8 cellular contexts compared by ENCODE assay signal in the genomic region with DNA sequence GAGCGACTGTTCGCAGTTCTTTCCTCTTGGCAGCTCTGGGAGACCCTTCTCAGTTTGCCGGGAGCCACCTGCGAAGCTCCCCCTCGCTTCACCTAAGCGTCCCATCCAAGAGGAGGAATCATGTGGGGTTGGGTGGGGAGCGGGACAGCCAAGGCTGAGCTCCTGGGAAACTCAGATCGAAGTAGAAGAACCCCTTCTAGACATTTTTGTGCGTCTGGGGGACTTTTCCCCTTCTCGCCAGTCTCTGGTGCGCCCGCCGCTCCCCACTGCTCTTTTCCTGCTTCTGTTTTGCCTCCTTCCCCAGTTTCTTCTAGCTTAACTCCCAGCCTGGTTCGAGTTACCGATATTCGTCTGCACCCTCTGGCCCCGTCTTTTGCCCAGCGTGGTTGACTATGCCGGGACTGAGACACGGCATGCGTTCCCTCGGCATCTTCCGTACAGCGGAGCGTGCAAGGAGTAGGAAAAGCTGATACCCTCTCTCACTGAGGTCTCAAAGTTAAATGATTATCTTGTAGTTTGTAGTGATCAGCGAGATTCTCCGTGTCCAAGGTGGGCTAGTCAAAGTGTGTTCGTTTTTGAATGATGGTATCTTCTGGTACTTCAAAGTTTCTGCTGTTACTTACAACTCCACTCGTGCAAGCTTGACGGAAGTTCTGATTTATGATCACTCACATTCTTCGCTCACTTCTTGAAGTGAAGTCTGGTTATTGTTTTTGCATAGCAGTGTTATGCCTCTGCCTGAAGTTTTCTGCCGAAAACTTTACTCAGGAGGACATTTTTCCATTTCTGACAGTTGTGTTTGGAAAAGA. TPM values are rescaled to one million over a fixed set of nuclear protein-coding genes. Genes with fewer than 3 reads are reported as not detected.
DNase-seq lines count a peak whose midpoint lies in the region; ATAC-seq and TF ChIP-seq lines count a peak whose summit lies in the region.

No MANE protein-coding gene starts in this region.

- DNase-seq in AML-193 (lab: John Stamatoyannopoulos, UW) (peak; percentile 9 to 31), SK-N-SH (peak; percentile 49), amniotic stem cell (lab: John Stamatoyannopoulos, UW) (peak; percentile 36), right cardiac atrium (peak; percentile 30 to 70 (median 50)), psoas muscle (peak; percentile 19 to 64)
- no peak for DNase-seq in effector CD8-positive, alpha-beta T cell (lab: John Stamatoyannopoulos, UW)

- peak overlapping the region; percentile 87 for H3K4me2 ChIP-seq in SK-N-SH

- TF ChIP-seq EP300 in SK-N-SH (IDR thresholded peaks at IDR 0.05; ENCODE audit: borderline replicate concordance in 1 of 2, low read depth in 1 of 2, low read length in 1 of 2), result no peak

- POLR2A ChIA-PET in SK-N-SH (lab: Yijun Ruan, JAX), result interaction anchor here (1.2 to 1.4 kb wide), 3 partner anchors 10 to 693 kb away, joined by 3 to 4 read pairs (median 3); no protein-coding TSS in a partner anchor

- ATAC-seq in GM19025 (IDR thresholded peaks at IDR 0.05; ENCODE audit: low read depth, unreplicated experiment) (peak; percentile 12), HG03457 (IDR thresholded peaks at IDR 0.05; ENCODE audit: unreplicated experiment) (peak; percentile 7), right cardiac atrium (peak; percentile 59 to 61), psoas muscle (peak; percentile 24 to 58 (median 36))

- TF ChIP-seq RAD21 in SK-N-SH (IDR thresholded peaks at IDR 0.05; ENCODE audit: low read length), result no peak

- peaks cover 25% of the 10 kb centered on the region for H3K79me2 ChIP-seq in SK-N-SH (ENCODE audit: insufficient read depth)

- H3K27ac ChIP-seq in SK-N-SH (ENCODE audit: low read depth in 2 of 2, low read length in 1 of 2), result peak overlapping the region; percentile 95 to 99; a peak in 3 of 4 replicates
- peak overlapping the region; percentile 61 for H3K27ac ChIP-seq in right cardiac atrium (ENCODE audit: low read length)
- H3K27ac ChIP-seq in psoas muscle, result peak overlapping the region; percentile 92

- peak overlapping the region; percentile 89 to 91 for H3K4me3 ChIP-seq in SK-N-SH (ENCODE audit: low read depth in 2 of 2, low read length in 1 of 2)
- peak overlapping the region; percentile 79 for H3K4me3 ChIP-seq in right cardiac atrium (ENCODE audit: low read length)
- H3K4me3 ChIP-seq in psoas muscle, result peak overlapping the region; percentile 83

- no peaks in the 10 kb centered on the region for H3K9me2 ChIP-seq in SK-N-SH

- peaks cover 9 to 10% of the 10 kb centered on the region in 2 experiments; a peak in 2 of 4 replicates for H3K4me1 ChIP-seq in SK-N-SH (ENCODE audit: control insufficient read depth in 1 of 2, insufficient read depth in 2 of 2, low read depth in 1 of 2, low read length in 1 of 2)
- peaks cover 2% of the 10 kb centered on the region for H3K4me1 ChIP-seq in right cardiac atrium (ENCODE audit: control insufficient read depth, insufficient read depth, low read length)
- H3K4me1 ChIP-seq in psoas muscle, result peaks cover 21% of the 10 kb centered on the region

- CTCF ChIA-PET in SK-N-SH (lab: Yijun Ruan, JAX), result interaction anchor here (0.9 to 4.3 kb wide), 15 partner anchors 8 to 619 kb away, joined by 3 to 22 read pairs (median 8); no protein-coding TSS in a partner anchor

- intact Hi-C loops in right cardiac atrium (cut with DNase I), result no loop called here
- intact Hi-C loops in psoas muscle (cut with DNase I), result loop anchor here in 1 of 2 donors (5.0 kb wide), 1 partner anchor 285 kb away; no protein-coding TSS in a partner anchor

- peak overlapping the region; percentile 80 for H3K9ac ChIP-seq in SK-N-SH

- H3K36me3 ChIP-seq in SK-N-SH (replicated peaks in 1 of 2; ENCODE audit: control insufficient read depth in 1 of 2, insufficient read depth in 2 of 2, low read length in 1 of 2), result peaks cover 0 to 4% of the 10 kb centered on the region in 2 experiments
- H3K36me3 ChIP-seq in psoas muscle (ENCODE audit: insufficient read depth in 1 of 2, low read depth in 1 of 2), result peaks cover 0 to 2% of the 10 kb centered on the region in 2 donors

- no peaks in the 10 kb centered on the region for H3K9me3 ChIP-seq in SK-N-SH
- no peaks in the 10 kb centered on the region for H3K9me3 ChIP-seq in right cardiac atrium (ENCODE audit: control insufficient read depth, low read length)
- no peaks in the 10 kb centered on the region for H3K9me3 ChIP-seq in psoas muscle

- peaks cover 3% of the 10 kb centered on the region; the same call in 1 of the 2 replicates for H4K20me1 ChIP-seq in SK-N-SH (ENCODE audit: insufficient read depth)

- H3F3A ChIP-seq in SK-N-SH (replicated peaks; ENCODE audit: insufficient read depth), result peaks cover 22% of the 10 kb centered on the region

- under 1% methylated on average over 32 of the region's 32 CpGs for WGBS in SK-N-SH (ENCODE audit: low lambda C conversion rate)
- WGBS in right cardiac atrium, result under 1% methylated on average over 32 of the region's 32 CpGs
- 1% methylated on average over 30 to 32 of the region's 32 CpGs for WGBS in psoas muscle, 3 donors

- H3K27me3 ChIP-seq in SK-N-SH (ENCODE audit: insufficient read depth) (no peaks in the 10 kb centered on the region), right cardiac atrium (ENCODE audit: control insufficient read depth, insufficient read depth) (no peaks in the 10 kb centered on the region), psoas muscle (ENCODE audit: insufficient read depth in 3 of 3, low read length in 2 of 3) (no peaks in the 10 kb centered on the region)

- peak overlapping the region; percentile 97 for H2AFZ ChIP-seq in SK-N-SH (ENCODE audit: low read depth)

- 0 out of 2 replicates have a peak, but pooled peaks have one; percentile 0 for TF ChIP-seq CTCF in SK-N-SH (IDR thresholded peaks at IDR 0.05)
- TF ChIP-seq CTCF in psoas muscle (IDR thresholded peaks at IDR 0.05), result no peak

TF ChIP-seq in SK-N-SH, 30 proteins besides CTCF, POLR2A, EP300 and RAD21:
- TF ChIP-seq RCOR1 (IDR thresholded peaks at IDR 0.05; ENCODE audit: low read length), result peak; percentile 9; the same call in 1 of the 2 replicates
- no peak for TF ChIP-seq GATA2 (CRISPR knock-in tag; IDR thresholded peaks at IDR 0.05)
- no peak for TF ChIP-seq TEAD4 (IDR thresholded peaks at IDR 0.05; ENCODE audit: borderline replicate concordance, insufficient read depth)
- TF ChIP-seq, protein P1, sequence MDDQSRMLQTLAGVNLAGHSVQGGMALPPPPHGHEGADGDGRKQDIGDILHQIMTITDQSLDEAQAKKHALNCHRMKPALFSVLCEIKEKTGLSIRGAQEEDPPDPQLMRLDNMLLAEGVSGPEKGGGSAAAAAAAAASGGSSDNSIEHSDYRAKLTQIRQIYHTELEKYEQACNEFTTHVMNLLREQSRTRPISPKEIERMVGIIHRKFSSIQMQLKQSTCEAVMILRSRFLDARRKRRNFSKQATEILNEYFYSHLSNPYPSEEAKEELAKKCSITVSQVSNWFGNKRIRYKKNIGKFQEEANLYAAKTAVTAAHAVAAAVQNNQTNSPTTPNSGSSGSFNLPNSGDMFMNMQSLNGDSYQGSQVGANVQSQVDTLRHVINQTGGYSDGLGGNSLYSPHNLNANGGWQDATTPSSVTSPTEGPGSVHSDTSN (IDR thresholded peaks at IDR 0.05), result peak; percentile 55; the same call in 1 of the 2 replicates
- peak; percentile 95 for TF ChIP-seq MXI1 (IDR thresholded peaks at IDR 0.05; ENCODE audit: low read depth, low read length)
- TF ChIP-seq, protein P2, sequence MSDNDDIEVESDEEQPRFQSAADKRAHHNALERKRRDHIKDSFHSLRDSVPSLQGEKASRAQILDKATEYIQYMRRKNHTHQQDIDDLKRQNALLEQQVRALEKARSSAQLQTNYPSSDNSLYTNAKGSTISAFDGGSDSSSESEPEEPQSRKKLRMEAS (IDR thresholded peaks at IDR 0.05; ENCODE audit: low read depth), result peak; percentile 63; the same call in 1 of the 2 replicates
- TF ChIP-seq, protein P3, sequence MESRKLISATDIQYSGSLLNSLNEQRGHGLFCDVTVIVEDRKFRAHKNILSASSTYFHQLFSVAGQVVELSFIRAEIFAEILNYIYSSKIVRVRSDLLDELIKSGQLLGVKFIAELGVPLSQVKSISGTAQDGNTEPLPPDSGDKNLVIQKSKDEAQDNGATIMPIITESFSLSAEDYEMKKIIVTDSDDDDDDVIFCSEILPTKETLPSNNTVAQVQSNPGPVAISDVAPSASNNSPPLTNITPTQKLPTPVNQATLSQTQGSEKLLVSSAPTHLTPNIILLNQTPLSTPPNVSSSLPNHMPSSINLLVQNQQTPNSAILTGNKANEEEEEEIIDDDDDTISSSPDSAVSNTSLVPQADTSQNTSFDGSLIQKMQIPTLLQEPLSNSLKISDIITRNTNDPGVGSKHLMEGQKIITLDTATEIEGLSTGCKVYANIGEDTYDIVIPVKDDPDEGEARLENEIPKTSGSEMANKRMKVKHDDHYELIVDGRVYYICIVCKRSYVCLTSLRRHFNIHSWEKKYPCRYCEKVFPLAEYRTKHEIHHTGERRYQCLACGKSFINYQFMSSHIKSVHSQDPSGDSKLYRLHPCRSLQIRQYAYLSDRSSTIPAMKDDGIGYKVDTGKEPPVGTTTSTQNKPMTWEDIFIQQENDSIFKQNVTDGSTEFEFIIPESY (IDR thresholded peaks at IDR 0.05; ENCODE audit: borderline replicate concordance, low read depth), result no peak
- 0 out of 2 replicates have a peak, but pooled peaks have one; percentile 20 for TF ChIP-seq SIN3A (IDR thresholded peaks at IDR 0.05; ENCODE audit: borderline replicate concordance, low read depth, low read length)

RNA-seq across cellular contexts. Expression of a gene that starts 0.7 kb away (rescaled TPM):
- polyA plus RNA-seq in SK-N-SH (2012; rRNA removed) (5.9 and 6.2 TPM in 2 replicates), right cardiac atrium (4.6 TPM), psoas muscle (1 to 10 TPM; 2.8 to 4.3 (median 3.3) TPM)
- polyA plus RNA-seq in SK-N-SH (2012; cell fraction: cytosol; rRNA removed), result 7.7 and 9.8 TPM in 2 replicates
- polyA plus RNA-seq in SK-N-SH (2012; cell fraction: nucleus; rRNA removed), result 4.9 TPM in 2 replicates
- total RNA-seq in right cardiac atrium (1 to 10 TPM; 5.4 to 6.3 (median 5.8) TPM), psoas muscle (1 to 10 TPM; 4.5 to 7.3 (median 5.5) TPM)

RNA-seq across cellular contexts. Expression of a gene that starts 1.1 kb away (rescaled TPM):
- polyA plus RNA-seq in SK-N-SH (2012; rRNA removed) (22.6 and 32.8 TPM in 2 replicates), right cardiac atrium (36.3 TPM), psoas muscle (10 to 100 TPM; 18.4 to 52.4 (median 19.5) TPM)
- 35.2 and 40.2 TPM in 2 replicates for polyA plus RNA-seq in SK-N-SH (2012; cell fraction: cytosol; rRNA removed)
- polyA plus RNA-seq in SK-N-SH (2012; cell fraction: nucleus; rRNA removed), result 17.4 and 45.0 TPM in 2 replicates
- total RNA-seq in right cardiac atrium (100 to 1,000 TPM in 2 of 4 donors, 10 to 100 TPM in 2; 94.1 to 104 (median 100) TPM), psoas muscle (10 to 100 TPM; 44.1 to 66.2 (median 50.0) TPM)

Comparison
In these comparisons a context has a peak if more than half of its experiments do, and no peak if none do; other contexts are left out.
1. ATAC-seq: peak in every context shown above with its lines; median percentile 60 in right cardiac atrium; 36 in psoas muscle; 12 in GM19025; 7 in HG03457.